Comparison of ENCODE assay signal across 12 cellular contexts in the genomic region with DNA sequence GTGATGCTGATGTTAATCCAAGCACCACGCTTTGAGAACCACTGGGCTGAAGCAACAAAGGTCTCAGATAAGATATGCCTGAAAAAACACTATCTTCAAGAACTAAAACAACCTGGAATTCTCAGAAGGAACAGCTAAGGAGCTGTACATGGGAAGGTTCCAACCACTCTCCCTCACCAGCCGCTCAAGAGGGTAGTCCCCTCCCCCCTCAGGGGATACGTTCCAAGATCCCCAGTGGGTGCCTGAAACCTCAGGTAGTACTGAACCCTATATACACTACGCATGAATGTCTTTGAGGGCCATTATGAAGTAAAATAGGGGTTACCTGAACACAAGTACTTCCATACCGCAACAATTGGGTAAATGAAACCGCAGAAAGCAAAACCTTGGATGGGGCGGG. TPM values are rescaled to one million over a fixed set of nuclear protein-coding genes. Genes with fewer than 3 reads are reported as not detected.
DNase-seq lines count a peak whose midpoint lies in the region; ATAC-seq and TF ChIP-seq lines count a peak whose summit lies in the region.
"Had no signal": no experiment of that assay in that cellular context is flagged by ENCODE, and none has a peak within 500 bp of the region (broad histone marks: within the 10 kb centered on the region; RNA-seq: fewer than 3 reads in every experiment).

No MANE protein-coding gene starts in this region.

- ATAC-seq in heart left ventricle (no peak), right cardiac atrium (no peak)

- WGBS in heart left ventricle, 4 donors: 77 to 82% (median 81%) methylated on average over 7 of the region's 7 CpGs
- WGBS in right cardiac atrium: 78% methylated on average over 7 of the region's 7 CpGs
- 85% methylated on average over 7 of the region's 7 CpGs for WGBS in suprapubic skin

- no peaks in the 10 kb centered on the region for H3K9me3 Mint-ChIP-seq in activated T-helper 1 cell treated with anti-CD3 and anti-CD28 coated beads, Interleukin-12 subunit alpha, Interleukin-12 subunit beta, Interleukin-2, Interleukin-4 antibody, amounts not matched to agents 30 ng/mL and 10 ng/mL and 1 ng/mL, durations not matched to agents 14 hours and 24 hours and 36 hours

- TF ChIP-seq POLR2A in heart left ventricle (IDR thresholded peaks at IDR 0.05) (no peak), suprapubic skin (IDR thresholded peaks at IDR 0.05) (no peak)

- peak overlapping the region in 8 of 12 donors; percentile 1 to 98 (median 90) for H3K4me3 ChIP-seq in heart left ventricle
- H3K4me3 ChIP-seq in right cardiac atrium (ENCODE audit: low read length): no peak overlapping the region
- H3K4me3 ChIP-seq in iPS-20b (ENCODE audit: low read length): peak overlapping the region; percentile 95
- peak overlapping the region; percentile 99 for H3K4me3 ChIP-seq in suprapubic skin

- H3K36me3 ChIP-seq in heart left ventricle: peaks cover 0 to 41% (median 37%) of the 10 kb centered on the region in 9 donors
- peaks cover 42% of the 10 kb centered on the region for H3K36me3 ChIP-seq in iPS-20b (ENCODE audit: insufficient read depth, low read depth, low read length)
- peaks cover 27% of the 10 kb centered on the region for H3K36me3 ChIP-seq in suprapubic skin

- H3K9me3 ChIP-seq in heart left ventricle (no peaks in the 10 kb centered on the region), right cardiac atrium (ENCODE audit: control insufficient read depth, low read length) (no peaks in the 10 kb centered on the region), iPS-20b (ENCODE audit: insufficient read depth, low read depth, low read length) (no peaks in the 10 kb centered on the region), suprapubic skin (no peaks in the 10 kb centered on the region)
- H3K9me3 ChIP-seq: sigmoid colon, testis had no signal

- H3K27me3 Mint-ChIP-seq in activated T-helper 1 cell treated with anti-CD3 and anti-CD28 coated beads, Interleukin-12 subunit alpha, Interleukin-12 subunit beta, Interleukin-2, Interleukin-4 antibody, amounts not matched to agents 30 ng/mL and 10 ng/mL and 1 ng/mL, durations not matched to agents 14 hours and 24 hours and 36 hours (ENCODE audit: insufficient read depth): no peaks in the 10 kb centered on the region

- peaks cover 37% of the 10 kb centered on the region for H3K4me1 Mint-ChIP-seq in activated T-helper 1 cell treated with anti-CD3 and anti-CD28 coated beads, Interleukin-12 subunit alpha, Interleukin-12 subunit beta, Interleukin-2, Interleukin-4 antibody, amounts not matched to agents 30 ng/mL and 10 ng/mL and 1 ng/mL, durations not matched to agents 14 hours and 24 hours and 36 hours (ENCODE audit: low read depth)

- no peaks in the 10 kb centered on the region for H3K27me3 ChIP-seq in heart left ventricle
- H3K27me3 ChIP-seq in right cardiac atrium (ENCODE audit: control insufficient read depth, insufficient read depth): no peaks in the 10 kb centered on the region
- H3K27me3 ChIP-seq in iPS-20b (ENCODE audit: insufficient read depth, low read length): no peaks in the 10 kb centered on the region
- no peaks in the 10 kb centered on the region for H3K27me3 ChIP-seq in suprapubic skin
- H3K27me3 ChIP-seq: sigmoid colon, testis had no signal

- no peak for TF ChIP-seq CTCF in heart left ventricle (IDR thresholded peaks at IDR 0.05)
- no peak for TF ChIP-seq CTCF in suprapubic skin (IDR thresholded peaks at IDR 0.05)
- TF ChIP-seq CTCF in RWPE1 (conservative IDR thresholded peaks at IDR 0.05; ENCODE audit: low read depth): no peak

- POLR2A ChIA-PET in RWPE1 (lab: Yijun Ruan, JAX; ENCODE audit: low non-redundant PET): no interaction called here

- no peak for TF ChIP-seq EP300 in suprapubic skin (IDR thresholded peaks at IDR 0.05)

- intact Hi-C loops in heart left ventricle (cut with DNase I) (loop anchor here in 1 of 10 donors (10.0 kb wide), 2 partner anchors 270 to 700 kb away; partner anchors contain the start of gene CPEB4), right cardiac atrium (cut with DNase I) (loop anchor here in 2 of 4 donors (10.0 kb wide), 2 partner anchors 270 to 280 kb away; partner anchors contain the start of gene CPEB4 (in 1 of the 2))
- intact Hi-C loops in activated T-helper 1 cell treated with anti-CD3 and anti-CD28 coated beads, Interleukin-12 subunit alpha, Interleukin-12 subunit beta, Interleukin-2, Interleukin-4 antibody, amounts not matched to agents 30 ng/mL and 10 ng/mL and 1 ng/mL, durations not matched to agents 14 hours and 24 hours and 36 hours (cut with micrococcal nuclease): no loop called here

- DNase-seq in heart left ventricle: no peak
- DNase-seq in right cardiac atrium: no peak
- no peak for DNase-seq in activated T-helper 1 cell treated with anti-CD3 and anti-CD28 coated beads, Interleukin-12 subunit alpha, Interleukin-12 subunit beta, Interleukin-2, Interleukin-4 antibody, amounts not matched to agents 30 ng/mL and 10 ng/mL and 1 ng/mL, durations not matched to agents 14 hours and 24 hours and 36 hours (ENCODE audit: low spot score)
- no peak for DNase-seq in suprapubic skin (ENCODE audit: low spot score in 2 of 2)
- DNase-seq in NCI-H2196 treated with DMSO at 0.1 percent for 48 hours (lab: John Stamatoyannopoulos, UW; ENCODE audit: unreplicated experiment): no peak
- no peak for DNase-seq in RWPE1 (ENCODE audit: low spot score)
- no peak for DNase-seq in retina
- DNase-seq: anterior cingulate cortex, MV-4-11, sigmoid colon, testis had no signal

- peak overlapping the region; percentile 91; the same call in 1 of the 2 replicates for H3K9ac ChIP-seq in iPS-20b (ENCODE audit: low read depth, low read length)

- H3K36me3 Mint-ChIP-seq in activated T-helper 1 cell treated with anti-CD3 and anti-CD28 coated beads, Interleukin-12 subunit alpha, Interleukin-12 subunit beta, Interleukin-2, Interleukin-4 antibody, amounts not matched to agents 30 ng/mL and 10 ng/mL and 1 ng/mL, durations not matched to agents 14 hours and 24 hours and 36 hours (ENCODE audit: low read depth): peaks cover 10% of the 10 kb centered on the region

- CTCF ChIA-PET in RWPE1 (lab: Yijun Ruan, JAX): interaction anchor here (0.6 to 2.1 kb wide), 4 partner anchors 358 to 697 kb away, joined by 3 to 6 read pairs (median 4); no protein-coding TSS in a partner anchor

- peak overlapping the region in 1 of 12 donors; percentile 87 for H3K27ac ChIP-seq in heart left ventricle
- H3K27ac ChIP-seq in right cardiac atrium (ENCODE audit: low read length): no peak overlapping the region
- no peak overlapping the region for H3K27ac ChIP-seq in iPS-20b (ENCODE audit: low read length)
- H3K27ac ChIP-seq in suprapubic skin: no peak overlapping the region
- no peak overlapping the region for H3K27ac ChIP-seq in RWPE1

- no peak overlapping the region for H3K27ac Mint-ChIP-seq in activated T-helper 1 cell treated with anti-CD3 and anti-CD28 coated beads, Interleukin-12 subunit alpha, Interleukin-12 subunit beta, Interleukin-2, Interleukin-4 antibody, amounts not matched to agents 30 ng/mL and 10 ng/mL and 1 ng/mL, durations not matched to agents 14 hours and 24 hours and 36 hours

- H3K4me1 ChIP-seq in heart left ventricle (peaks cover 0 to 57% (median 36%) of the 10 kb centered on the region in 12 donors), right cardiac atrium (ENCODE audit: control insufficient read depth, insufficient read depth, low read length) (peaks cover 13% of the 10 kb centered on the region), iPS-20b (ENCODE audit: insufficient read depth, low read length) (peaks cover 18% of the 10 kb centered on the region; the same call in 1 of the 2 replicates), suprapubic skin (peaks cover 49% of the 10 kb centered on the region)

- peak overlapping the region; percentile 96 for H3K4me3 Mint-ChIP-seq in activated T-helper 1 cell treated with anti-CD3 and anti-CD28 coated beads, Interleukin-12 subunit alpha, Interleukin-12 subunit beta, Interleukin-2, Interleukin-4 antibody, amounts not matched to agents 30 ng/mL and 10 ng/mL and 1 ng/mL, durations not matched to agents 14 hours and 24 hours and 36 hours

RNA-seq across cellular contexts. Expression of gene BOD1, which starts 1.9 kb away (rescaled TPM):
- total RNA-seq in heart left ventricle: 10 to 100 TPM; 35.1 to 50.2 (median 38.3) TPM
- 10 to 100 TPM; 21.6 to 51.0 TPM for polyA plus RNA-seq in heart left ventricle
- 10 to 100 TPM; 42.7 to 53.6 (median 46.8) TPM for total RNA-seq in right cardiac atrium
- 29.0 TPM for polyA plus RNA-seq in right cardiac atrium
- 27.3 and 29.9 TPM in 2 replicates for total RNA-seq in activated T-helper 1 cell treated with anti-CD3 and anti-CD28 coated beads, Interleukin-12 subunit alpha, Interleukin-12 subunit beta, Interleukin-2, Interleukin-4 antibody, amounts not matched to agents 30 ng/mL and 10 ng/mL and 1 ng/mL, durations not matched to agents 14 hours and 24 hours and 36 hours
- total RNA-seq in suprapubic skin: 10 to 100 TPM; 46.3 to 53.3 (median 48.7) TPM
